14 cellular contexts compared by ENCODE assay signal in genomic region chr6:5813625-5814027, GRCh38.
DNase-seq lines count a peak whose midpoint lies in the region; ATAC-seq lines count a peak whose summit lies in the region.
"Had no signal": no experiment of that assay in that cellular context is flagged by ENCODE, and none has a peak within 500 bp of the region (broad histone marks: within the 10 kb centered on the region; RNA-seq: fewer than 3 reads in every experiment).

No MANE protein-coding gene starts in this region.

- peaks cover 22% of the 10 kb centered on the region for H3K9me3 ChIP-seq in BLaER1

- H3K36me3 ChIP-seq in BLaER1, result no peaks in the 10 kb centered on the region

- H4K20me1 ChIP-seq in BLaER1, result no peaks in the 10 kb centered on the region

- DNase-seq in MV-4-11 (lab: John Stamatoyannopoulos, UW), result peak; percentile 24
- DNase-seq in NCI-H510A (lab: John Stamatoyannopoulos, UW), result no peak
- no peak for DNase-seq in stimulated activated naive CD4-positive, alpha-beta T cell treated with Interleukin-2 at 50 U/mL for 16 hours (lab: John Stamatoyannopoulos, UW)
- no peak for DNase-seq in DMS 273 treated with DMSO at 0.1 percent for 48 hours (lab: John Stamatoyannopoulos, UW)
- DNase-seq: hippocampal formation; mesenchymal stem cell; NCI-H1105 treated with DMSO at 0.1 percent for 48 hours; stimulated activated CD4-positive, alpha-beta T cell treated with anti-CD3 and anti-CD28 coated beads, Interleukin-2, amount 100 ng/mL, for 48 hours had no signal

- no peak overlapping the region for H3K27ac ChIP-seq in BLaER1
- H3K27ac ChIP-seq: epithelial cell of prostate had no signal

- H3K4me3 ChIP-seq in BLaER1, result no peak overlapping the region

- no peak overlapping the region for H3K9ac ChIP-seq in BLaER1

- peaks cover 22% of the 10 kb centered on the region; the same call in 1 of the 2 replicates for H3K4me1 ChIP-seq in BLaER1

- H3K27me3 ChIP-seq in BLaER1, result no peaks in the 10 kb centered on the region

- ATAC-seq in GM18858 (IDR thresholded peaks at IDR 0.05; ENCODE audit: unreplicated experiment), result peak; percentile 47
- peak; percentile 72 for ATAC-seq in HG02642 (IDR thresholded peaks at IDR 0.05; ENCODE audit: poor library complexity, unreplicated experiment)
- ATAC-seq in GM19324 (IDR thresholded peaks at IDR 0.05; ENCODE audit: low FRiP score, unreplicated experiment), result no peak
- ATAC-seq: SK-N-SH treated with all-trans-retinoic acid at 6 μM for 48 hours had no signal

- H3K4me2 ChIP-seq in BLaER1, result peak overlapping the region; percentile 24; the same call in 1 of the 2 replicates
